17 cellular contexts compared by ENCODE assay signal in genomic region chr3:196903740-196904139, GRCh38. TPM values are rescaled to one million over a fixed set of nuclear protein-coding genes. Genes with fewer than 3 reads are reported as not detected.
DNase-seq lines count a peak whose midpoint lies in the region; ATAC-seq, FAIRE-seq and TF ChIP-seq lines count a peak whose summit lies in the region.
"Had no signal": no experiment of that assay in that cellular context is flagged by ENCODE, and none has a peak within 500 bp of the region (broad histone marks: within the 10 kb centered on the region; RNA-seq: fewer than 3 reads in every experiment).

No MANE protein-coding gene starts in this region.

- no peak overlapping the region for H3K4me3 Mint-ChIP-seq in T-helper 17 cell
- H3K4me3 Mint-ChIP-seq: CD4-positive, alpha-beta T cell; H9 had no signal

- ATAC-seq in T-helper 17 cell, result no peak
- ATAC-seq in body of pancreas, result no peak
- ATAC-seq: A549 had no signal

- H3K36me3 ChIP-seq in mammary epithelial cell (ENCODE audit: insufficient read depth, low read length) (peaks cover 27% of the 10 kb centered on the region), breast epithelium (peaks cover 8% of the 10 kb centered on the region), endothelial cell of umbilical vein (ENCODE audit: control insufficient read depth in 2 of 2, extremely low read depth in 1 of 2, insufficient read depth in 2 of 2, low read length in 2 of 2) (peaks cover 12 to 15% of the 10 kb centered on the region in 2 experiments), body of pancreas (replicated peaks in 1 of 2; ENCODE audit: insufficient read depth in 1 of 2, low read depth in 2 of 2) (peaks cover 0 to 16% of the 10 kb centered on the region in 2 donors), neuronal stem cell (replicated peaks in 1 of 2; ENCODE audit: control insufficient read depth in 2 of 2, insufficient read depth in 2 of 2, low read length in 2 of 2) (peaks cover 13 to 90% of the 10 kb centered on the region in 2 donors)

- intact Hi-C loops in mammary epithelial cell (cut with micrococcal nuclease) (no loop called here), breast epithelium (cut with DNase I; ENCODE audit: low total_unique reads) (no loop called here), endothelial cell of umbilical vein (cut with micrococcal nuclease) (no loop called here), body of pancreas (cut with DNase I) (no loop called here)

- H3K4me2 ChIP-seq in mammary epithelial cell (ENCODE audit: insufficient read depth, low read depth, low read length) (no peak overlapping the region), endothelial cell of umbilical vein (ENCODE audit: insufficient read depth, low read length) (no peak overlapping the region), neuronal stem cell (ENCODE audit: insufficient read depth, low read length, poor library complexity, severe bottlenecking) (no peak overlapping the region)
- H3K4me2 ChIP-seq: A549 had no signal

- CTCF ChIA-PET in mammary epithelial cell (lab: Charles Lee; ENCODE audit: low non-redundant PET), result no interaction called here
- CTCF ChIA-PET in endothelial cell of umbilical vein (lab: Charles Lee), result no interaction called here

- H2AK5ac ChIP-seq in neuronal stem cell (ENCODE audit: low read depth, low read length), result no peak overlapping the region

- no peak overlapping the region for H2BK15ac ChIP-seq in neuronal stem cell (ENCODE audit: low read length)

- H3K27me3 ChIP-seq in mammary epithelial cell (ENCODE audit: insufficient read depth, low read length) (no peaks in the 10 kb centered on the region), breast epithelium (no peaks in the 10 kb centered on the region), endothelial cell of umbilical vein (ENCODE audit: control insufficient read depth in 2 of 2, insufficient read depth in 2 of 2, low read length in 2 of 2) (no peaks in the 10 kb centered on the region), body of pancreas (no peaks in the 10 kb centered on the region), neuronal stem cell (ENCODE audit: control insufficient read depth in 3 of 3, insufficient read depth in 3 of 3, low read depth in 1 of 3, low read length in 3 of 3) (no peaks in the 10 kb centered on the region)

- no peak overlapping the region for H3K23ac ChIP-seq in neuronal stem cell (ENCODE audit: low read depth, low read length, poor library complexity)

- no peak overlapping the region for H4K8ac ChIP-seq in neuronal stem cell (ENCODE audit: low read depth, low read length)

- no peaks in the 10 kb centered on the region for H3K27me3 Mint-ChIP-seq in T-helper 17 cell
- H3K27me3 Mint-ChIP-seq: CD4-positive, alpha-beta T cell had no signal

- H3K9ac ChIP-seq in mammary epithelial cell (ENCODE audit: insufficient read depth, low read length) (no peak overlapping the region), endothelial cell of umbilical vein (replicated peaks; ENCODE audit: extremely low read depth, insufficient read depth, low read length) (no peak overlapping the region), neuronal stem cell (ENCODE audit: low read depth, low read length, poor library complexity) (no peak overlapping the region)

- peak overlapping the region; percentile 91 for H3K27ac Mint-ChIP-seq in T-helper 17 cell
- H3K27ac Mint-ChIP-seq: CD4-positive, alpha-beta T cell; H9 had no signal

- in situ Hi-C loops in mammary epithelial cell (cut with MboI; ENCODE audit: low sequenced_read_pairs in 2 of 2), result no loop called here

- POLR2A ChIA-PET in endothelial cell of umbilical vein (lab: Charles Lee), result no interaction called here

- TF ChIP-seq POLR2A in breast epithelium (IDR thresholded peaks at IDR 0.05) (no peak), endothelial cell of umbilical vein (IDR thresholded peaks at IDR 0.05; ENCODE audit: low read depth, low read length) (no peak), body of pancreas (IDR thresholded peaks at IDR 0.05) (no peak)

- H3K79me2 ChIP-seq in mammary epithelial cell (ENCODE audit: insufficient read depth, low read length), result no peaks in the 10 kb centered on the region
- no peaks in the 10 kb centered on the region for H3K79me2 ChIP-seq in endothelial cell of umbilical vein (ENCODE audit: control insufficient read depth, insufficient read depth, low read length)

- no peak overlapping the region for H3K18ac ChIP-seq in neuronal stem cell (ENCODE audit: low read length)

- H3K4me1 ChIP-seq in mammary epithelial cell (ENCODE audit: insufficient read depth, low read length) (no peaks in the 10 kb centered on the region), breast epithelium (no peaks in the 10 kb centered on the region), endothelial cell of umbilical vein (ENCODE audit: control insufficient read depth, extremely low read depth, insufficient read depth, low read length) (no peaks in the 10 kb centered on the region), body of pancreas (no peaks in the 10 kb centered on the region), neuronal stem cell (ENCODE audit: control insufficient read depth in 2 of 2, insufficient read depth in 1 of 2, low read depth in 1 of 2, low read length in 2 of 2) (no peaks in the 10 kb centered on the region)
- H3K4me1 ChIP-seq: A549 had no signal

- H3K27ac ChIP-seq in mammary epithelial cell (ENCODE audit: insufficient read depth, low read depth, low read length) (no peak overlapping the region), breast epithelium (no peak overlapping the region), endothelial cell of umbilical vein (ENCODE audit: insufficient read depth, low read depth, low read length) (no peak overlapping the region), body of pancreas (no peak overlapping the region), neuronal stem cell (replicated peaks; ENCODE audit: low read length) (no peak overlapping the region)
- H3K27ac ChIP-seq: 22Rv1, A549, C4-2B had no signal

- BruUV-seq in mammary epithelial cell (replicated peaks; lab: Mats Ljungman, UMichigan) (TSS peak; percentile 3), endothelial cell of umbilical vein (replicated peaks; lab: Mats Ljungman, UMichigan) (no TSS peak)

- no peak overlapping the region for H3K4ac ChIP-seq in neuronal stem cell (ENCODE audit: low read length)

- H3K9me3 ChIP-seq in mammary epithelial cell (replicated peaks; ENCODE audit: insufficient read depth, low read length), result no peaks in the 10 kb centered on the region
- H3K9me3 ChIP-seq in breast epithelium, result no peaks in the 10 kb centered on the region
- no peaks in the 10 kb centered on the region for H3K9me3 ChIP-seq in T-helper 17 cell (ENCODE audit: control insufficient read depth, low read length, poor library complexity, severe bottlenecking)
- no peaks in the 10 kb centered on the region for H3K9me3 ChIP-seq in endothelial cell of umbilical vein (replicated peaks; ENCODE audit: control insufficient read depth, insufficient read depth, low read length)
- H3K9me3 ChIP-seq in body of pancreas, result no peaks in the 10 kb centered on the region
- H3K9me3 ChIP-seq in neuronal stem cell (replicated peaks in 1 of 2; ENCODE audit: control insufficient read depth in 2 of 2, insufficient read depth in 1 of 2, low read depth in 1 of 2, low read length in 2 of 2), result no peaks in the 10 kb centered on the region
- H3K9me3 ChIP-seq: A549 had no signal

- no peak overlapping the region for H2BK12ac ChIP-seq in neuronal stem cell (ENCODE audit: low read length)

- TF ChIP-seq CTCF in mammary epithelial cell (conservative IDR thresholded peaks at IDR 0.05 in 1 of 2, IDR thresholded peaks at IDR 0.05 in 1 of 2; ENCODE audit: extremely low read depth in 1 of 2, insufficient read depth in 1 of 2, low read depth in 1 of 2, low read length in 2 of 2) (no peak), breast epithelium (IDR thresholded peaks at IDR 0.05) (no peak), endothelial cell of umbilical vein (IDR thresholded peaks at IDR 0.05; ENCODE audit: extremely low read depth in 1 of 2, insufficient read depth in 1 of 2, low read depth in 1 of 2, low read length in 2 of 2) (no peak), body of pancreas (IDR thresholded peaks at IDR 0.05) (no peak)

- DNase-seq in mammary epithelial cell, result no peak
- no peak for DNase-seq in breast epithelium (ENCODE audit: low spot score in 2 of 2)
- no peak for DNase-seq in T-helper 17 cell
- DNase-seq in endothelial cell of umbilical vein (ENCODE audit: low read depth, low spot score), result no peak
- no peak for DNase-seq in body of pancreas
- DNase-seq in neuronal stem cell (ENCODE audit: low spot score), result no peak
- no peak for DNase-seq in NOMO-1 treated with DMSO at 0.1 percent for 48 hours (lab: John Stamatoyannopoulos, UW; ENCODE audit: unreplicated experiment)
- DNase-seq: AML-193; CD4-positive, alpha-beta T cell; DMS153; DMS79; GF-D8; GOT3; H9 had no signal

- H4K91ac ChIP-seq in neuronal stem cell (ENCODE audit: low read depth, low read length, poor library complexity), result no peak overlapping the region

- no peak overlapping the region for H3K14ac ChIP-seq in neuronal stem cell (ENCODE audit: low read length)

- H2BK120ac ChIP-seq in neuronal stem cell (ENCODE audit: low read depth, low read length), result no peak overlapping the region

- no peak overlapping the region for H3K4me3 ChIP-seq in mammary epithelial cell (replicated peaks in 1 of 3; ENCODE audit: insufficient read depth in 1 of 3, low read depth in 2 of 3, low read length in 3 of 3)
- H3K4me3 ChIP-seq in breast epithelium, result no peak overlapping the region
- H3K4me3 ChIP-seq in endothelial cell of umbilical vein (replicated peaks in 1 of 3; ENCODE audit: insufficient read depth in 1 of 3, low read depth in 1 of 3, low read length in 3 of 3), result no peak overlapping the region
- H3K4me3 ChIP-seq in body of pancreas, result no peak overlapping the region
- H3K4me3 ChIP-seq in neuronal stem cell (ENCODE audit: low read length in 2 of 2), result no peak overlapping the region
- H3K4me3 ChIP-seq: A549 had no signal

- no peaks in the 10 kb centered on the region for H3K9me1 ChIP-seq in endothelial cell of umbilical vein (replicated peaks; ENCODE audit: control insufficient read depth, extremely low read depth, insufficient read depth, low read length)

- no peak overlapping the region for H2BK5ac ChIP-seq in neuronal stem cell (ENCODE audit: low read length)

- no peaks in the 10 kb centered on the region for H3K79me1 ChIP-seq in neuronal stem cell (ENCODE audit: low read depth, low read length)

- 100% methylated on average over 2 of the region's 2 CpGs for WGBS in mammary epithelial cell (ENCODE audit: low coverage, missing lambda C conversion rate)
- WGBS in body of pancreas, 2 donors, result 94 to 100% methylated on average over 2 of the region's 2 CpGs
- WGBS in neuronal stem cell (ENCODE audit: extremely low coverage in 2 of 2, insufficient read length in 2 of 2, insufficient replicate concordance in 1 of 2), 2 donors, result no CpG with 5 or more reads among the region's 2 CpGs

- H2AFZ ChIP-seq in mammary epithelial cell (ENCODE audit: low read depth, low read length) (no peak overlapping the region), endothelial cell of umbilical vein (ENCODE audit: low read depth, low read length) (no peak overlapping the region), neuronal stem cell (ENCODE audit: low read length) (no peak overlapping the region)

- dilution Hi-C loops in mammary epithelial cell (cut with HindIII; ENCODE audit: low sequenced_read_pairs) (no loop called here), endothelial cell of umbilical vein (cut with MboI; ENCODE audit: extremely low pct_ligation_motif_present, low sequenced_read_pairs) (no loop called here)

- H3K36me3 Mint-ChIP-seq in T-helper 17 cell (ENCODE audit: low read depth), result peaks cover 15% of the 10 kb centered on the region

- FAIRE-seq in endothelial cell of umbilical vein (lab: Jason Lieb, UNC), result peak; percentile 40
- FAIRE-seq: A549 had no signal

- H3K4me1 Mint-ChIP-seq in T-helper 17 cell, result peaks cover 9% of the 10 kb centered on the region
- H3K4me1 Mint-ChIP-seq: H9 had no signal

- H4K20me1 ChIP-seq in mammary epithelial cell (ENCODE audit: insufficient read depth, low read length), result no peaks in the 10 kb centered on the region
- H4K20me1 ChIP-seq in endothelial cell of umbilical vein (replicated peaks; ENCODE audit: control insufficient read depth, extremely low read depth, insufficient read depth, low read length), result no peaks in the 10 kb centered on the region

RNA-seq across cellular contexts. Expression of gene SENP5, which starts 36.0 kb away (rescaled TPM):
- 10 to 100 TPM; 30.5 to 39.7 TPM for total RNA-seq in mammary epithelial cell
- 9.5 TPM for polyA plus RNA-seq in mammary epithelial cell
- 36.0 TPM for polyA minus RNA-seq in mammary epithelial cell
- total RNA-seq in breast epithelium, result 10 to 100 TPM; 40.3 to 50.9 (median 40.5) TPM
- total RNA-seq in T-helper 17 cell, result 10 to 100 TPM; 59.3 to 65.5 TPM
- total RNA-seq in endothelial cell of umbilical vein, result 31.1 and 33.5 TPM in 2 replicates
- 7.4 and 7.9 TPM in 2 replicates for polyA plus RNA-seq in endothelial cell of umbilical vein
- polyA plus RNA-seq in endothelial cell of umbilical vein (2011; cell fraction: cytosol; rRNA removed), result 7.5 and 8.1 TPM in 2 replicates
- polyA plus RNA-seq in endothelial cell of umbilical vein (2011; cell fraction: nucleus; rRNA removed), result 23.8 and 26.7 TPM in 2 replicates
- polyA plus RNA-seq in endothelial cell of umbilical vein (2012), result 9.8 and 17.0 TPM in 2 replicates
- polyA minus RNA-seq in endothelial cell of umbilical vein, result 129 TPM in 2 replicates
- 43.9 TPM for polyA minus RNA-seq in endothelial cell of umbilical vein (2011; cell fraction: cytosol; rRNA and poly(A)+ RNA removed)
- 54.7 and 84.8 TPM in 2 replicates for polyA minus RNA-seq in endothelial cell of umbilical vein (2011; cell fraction: nucleus; rRNA and poly(A)+ RNA removed)
- 10 to 100 TPM; 13.2 to 46.8 TPM for total RNA-seq in body of pancreas
- 28.8 TPM for polyA plus RNA-seq in neuronal stem cell (2013, experiment 1 of 2)
- polyA plus RNA-seq in neuronal stem cell (2013, experiment 2 of 2), result 29.3 TPM

RNA-seq across cellular contexts. Expression of gene NCBP2, which starts 38.6 kb away (rescaled TPM):
- 10 to 100 TPM; 47.5 to 77.0 TPM for total RNA-seq in mammary epithelial cell
- 45.1 TPM for polyA plus RNA-seq in mammary epithelial cell
- polyA minus RNA-seq in mammary epithelial cell, result 50.3 TPM
- 10 to 100 TPM; 40.8 to 44.9 (median 42.6) TPM for total RNA-seq in breast epithelium
- 10 to 100 TPM; 48.7 to 51.7 TPM for total RNA-seq in T-helper 17 cell
- 73.4 and 76.1 TPM in 2 replicates for total RNA-seq in endothelial cell of umbilical vein
- polyA plus RNA-seq in endothelial cell of umbilical vein, result 21.9 and 31.2 TPM in 2 replicates
- polyA plus RNA-seq in endothelial cell of umbilical vein (2011; cell fraction: cytosol; rRNA removed), result 64.1 and 78.5 TPM in 2 replicates
- 35.9 and 52.3 TPM in 2 replicates for polyA plus RNA-seq in endothelial cell of umbilical vein (2011; cell fraction: nucleus; rRNA removed)
- polyA plus RNA-seq in endothelial cell of umbilical vein (2012), result 69.7 and 84.9 TPM in 2 replicates
- 43.2 and 57.0 TPM in 2 replicates for polyA minus RNA-seq in endothelial cell of umbilical vein
- polyA minus RNA-seq in endothelial cell of umbilical vein (2011; cell fraction: cytosol; rRNA and poly(A)+ RNA removed), result 22.1 TPM
- 14.2 and 16.0 TPM in 2 replicates for polyA minus RNA-seq in endothelial cell of umbilical vein (2011; cell fraction: nucleus; rRNA and poly(A)+ RNA removed)
- total RNA-seq in body of pancreas, result 10 to 100 TPM in 1 of 2 donors, 1 to 10 TPM in 1; 6.9 to 19.5 TPM
- 75.1 TPM for polyA plus RNA-seq in neuronal stem cell (2013, experiment 1 of 2)
- polyA plus RNA-seq in neuronal stem cell (2013, experiment 2 of 2), result 77.2 TPM
